In the genomic region with DNA sequence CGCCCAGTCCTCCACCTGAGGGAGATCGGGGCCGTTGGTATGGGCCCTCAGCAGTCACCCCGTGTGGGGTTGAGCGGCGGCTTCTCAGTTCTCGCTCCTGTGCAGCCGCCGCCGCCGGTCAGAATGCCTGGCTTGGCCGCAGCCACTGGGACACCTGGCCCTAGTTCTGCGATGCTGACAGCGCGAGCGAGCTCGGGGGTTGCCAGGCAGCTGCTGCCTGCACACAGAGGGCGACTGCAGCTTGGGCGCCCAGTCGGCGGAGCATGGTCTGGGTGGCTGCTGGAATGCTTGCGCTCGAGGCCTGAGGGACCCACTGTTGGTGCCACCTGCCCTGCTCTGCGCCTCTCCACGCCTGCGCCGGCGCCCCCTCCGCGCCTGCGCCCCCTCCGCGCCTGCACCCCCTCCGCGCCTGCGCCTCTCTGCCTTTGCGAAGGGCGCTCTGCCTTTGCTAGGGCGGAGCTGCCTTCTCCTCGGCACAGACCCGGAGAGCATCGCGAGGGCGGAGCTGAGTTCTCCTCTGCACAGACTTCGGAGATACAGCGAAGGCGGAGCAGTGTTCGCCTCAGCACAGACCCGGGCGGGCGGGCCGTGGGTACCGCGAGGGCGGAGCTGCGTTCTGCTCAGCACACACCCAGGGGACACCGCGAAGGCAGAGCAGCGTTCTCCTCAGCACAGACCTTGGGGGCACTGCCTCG, we compare ENCODE assay signal across 8 cellular contexts.
DNase-seq lines count a peak whose midpoint lies in the region; ATAC-seq and TF ChIP-seq lines count a peak whose summit lies in the region.
"Not testable (repeated sequence)": the region's sequence is repeated elsewhere in the genome, so short reads cannot be mapped to it uniquely, and the experiment has no call there.

No MANE protein-coding gene starts in this region.

- not testable (repeated sequence) for BruUV-seq in A673 (replicated peaks; lab: Mats Ljungman, UMichigan)

- peaks cover 58% of the 10 kb centered on the region for H3K27me3 Mint-ChIP-seq in endodermal cell (ENCODE audit: insufficient read depth)

- H3K27ac ChIP-seq in A673 (ENCODE audit: low read depth, low read length, poor library complexity, severe bottlenecking); endodermal cell (ENCODE audit: low read depth, low read length): not testable (repeated sequence)
- H3K27ac ChIP-seq in lower lobe of right lung: peak overlapping the region; percentile 51

- peak overlapping the region; percentile 56 for H3K4me3 Mint-ChIP-seq in endodermal cell

- CTCF ChIA-PET in A673 (lab: Charles Lee): not testable (repeated sequence)

- not testable (repeated sequence) for H3K4me1 ChIP-seq in A673 (ENCODE audit: insufficient read depth, low read length, poor library complexity, severe bottlenecking); NT2/D1 (ENCODE audit: insufficient read depth, insufficient read length); endodermal cell (ENCODE audit: control insufficient read depth, insufficient read depth, low read length); lower lobe of right lung

- H3K9me3 ChIP-seq in A673 (ENCODE audit: low read depth, low read length, poor library complexity, severe bottlenecking); NT2/D1 (ENCODE audit: insufficient read depth, low read length); endodermal cell (ENCODE audit: control insufficient read depth, low read length); lower lobe of right lung: not testable (repeated sequence)

- H3K36me3 Mint-ChIP-seq in endodermal cell (ENCODE audit: low read depth): not testable (repeated sequence)

- WGBS in endodermal cell (ENCODE audit: insufficient coverage in 1 of 2, insufficient read length in 1 of 2), 2 experiments: 0 to 1% methylated on average over 16 to 56 of the region's 60 CpGs

- H3K9me3 Mint-ChIP-seq in endodermal cell: not testable (repeated sequence)

- intact Hi-C loops in A673 (cut with micrococcal nuclease; ENCODE audit: unreplicated experiment); lower lobe of right lung (cut with DNase I): not testable (repeated sequence)

- H3K4me3 ChIP-seq in A673 (ENCODE audit: low read depth, low read length, poor library complexity, severe bottlenecking) (peak overlapping the region; percentile 44), NT2/D1 (ENCODE audit: insufficient read length, low read depth) (peak overlapping the region; percentile 67), endodermal cell (ENCODE audit: low read length) (peak overlapping the region; percentile 73), lower lobe of right lung (peak overlapping the region; percentile 48)

- DNase-seq in A673 (ENCODE audit: low spot score) (peak; percentile 95), NT2/D1 (ENCODE audit: low read depth, low spot score) (peak; percentile 61), endodermal cell (peak; percentile 90), lower lobe of right lung (peak; percentile 96)
- peak; percentile 96 for DNase-seq in activated T-cell treated with anti-CD3 and anti-CD28 coated beads, Interleukin-2, amount 50 U/mL, for 1 hour
- DNase-seq in stimulated activated CD4-positive, alpha-beta T cell treated with anti-CD3 and anti-CD28 coated beads, Interleukin-15, amount 100 ng/mL, for 24 hours: peak; percentile 98

- not testable (repeated sequence) for H3K27ac Mint-ChIP-seq in endodermal cell

- POLR2A ChIA-PET in A673 (lab: Charles Lee; ENCODE audit: low non-redundant PET): not testable (repeated sequence)

- H3K9ac ChIP-seq in NT2/D1 (ENCODE audit: insufficient read length, low read depth): peak overlapping the region; percentile 82
- H3K9ac ChIP-seq in endodermal cell (ENCODE audit: extremely low read depth, low read length, poor library complexity, severe bottlenecking): not testable (repeated sequence)

- H3K36me3 ChIP-seq in A673 (ENCODE audit: insufficient read depth, low read length, poor library complexity, severe bottlenecking); NT2/D1 (ENCODE audit: insufficient read depth, insufficient read length, low read length); endodermal cell (ENCODE audit: control insufficient read depth, insufficient read depth, low read length); lower lobe of right lung: not testable (repeated sequence)

- H3K27me3 ChIP-seq in A673 (replicated peaks; ENCODE audit: insufficient read depth, low read depth, low read length, poor library complexity): not testable (repeated sequence)
- H3K27me3 ChIP-seq in NT2/D1 (ENCODE audit: insufficient read depth, insufficient read length): peaks cover 32% of the 10 kb centered on the region
- peaks cover 75% of the 10 kb centered on the region for H3K27me3 ChIP-seq in endodermal cell (ENCODE audit: control insufficient read depth, insufficient read depth, low read length, poor library complexity, severe bottlenecking)
- H3K27me3 ChIP-seq in lower lobe of right lung (ENCODE audit: low read depth): peaks cover 15% of the 10 kb centered on the region

- TF ChIP-seq CTCF in A673 (conservative IDR thresholded peaks at IDR 0.05; ENCODE audit: low read depth, low read length); endodermal cell (conservative IDR thresholded peaks at IDR 0.05); lower lobe of right lung (IDR thresholded peaks at IDR 0.05): not testable (repeated sequence)

- ATAC-seq in GM18870 (IDR thresholded peaks at IDR 0.05; ENCODE audit: unreplicated experiment): peak; percentile 100
- peak; percentile 99 for ATAC-seq in HG02870 (IDR thresholded peaks at IDR 0.05; ENCODE audit: unreplicated experiment)
- peak; percentile 100 for ATAC-seq in lower lobe of right lung

- H3K4me1 Mint-ChIP-seq in endodermal cell: not testable (repeated sequence)
